ENCODE assay signal across 18 cellular contexts in genomic region chr5:72147601-72148000, GRCh38.
"Had no signal": no experiment of that assay in that cellular context is flagged by ENCODE, and none has a peak within 500 bp of the region (broad histone marks: within the 10 kb centered on the region; RNA-seq: fewer than 3 reads in every experiment).

No MANE protein-coding gene starts in this region.

- ATAC-seq: activated T-helper 17 cell treated with anti-CD3 and anti-CD28 coated beads, Interleukin-2, amount 50 U/mL, for 72 hours; foreskin keratinocyte; naive thymus-derived CD4-positive, alpha-beta T cell; right lobe of liver had no signal

- H3K4me3 ChIP-seq: adrenal gland, hepatocyte, left ventricle myocardium inferior, right lobe of liver, skin epidermis, stomach had no signal

- H3K9me3 ChIP-seq: adrenal gland, left ventricle myocardium inferior, right lobe of liver, stomach had no signal

- H3K27me3 ChIP-seq: adrenal gland, foreskin keratinocyte, hepatocyte, right lobe of liver, stomach had no signal

- H3K4me1 Mint-ChIP-seq: activated T-helper 17 cell treated with anti-CD3 and anti-CD28 coated beads, Interleukin-2, amount 50 U/mL, for 72 hours; naive thymus-derived CD4-positive, alpha-beta T cell had no signal

- H3K36me3 ChIP-seq: adrenal gland, right lobe of liver, stomach had no signal

- H3K27ac Mint-ChIP-seq: activated naive CD8-positive, alpha-beta T cell; activated T-helper 17 cell treated with anti-CD3 and anti-CD28 coated beads, Interleukin-2, amount 50 U/mL, for 72 hours; naive thymus-derived CD4-positive, alpha-beta T cell; type B pancreatic cell had no signal

- H3K27me3 Mint-ChIP-seq: type B pancreatic cell had no signal

- H3K4me1 ChIP-seq: right lobe of liver had no signal

- H3K9me3 Mint-ChIP-seq: activated T-helper 17 cell treated with anti-CD3 and anti-CD28 coated beads, Interleukin-2, amount 50 U/mL, for 72 hours; naive thymus-derived CD4-positive, alpha-beta T cell; type B pancreatic cell had no signal

- H3K27ac ChIP-seq: adrenal gland, foreskin keratinocyte, hepatocyte, left ventricle myocardium inferior, right lobe of liver, skin epidermis had no signal

- DNase-seq: activated T-cell treated with anti-CD3 and anti-CD28 coated beads, Interleukin-2, amount 50 U/mL, for 1 hour; adrenal gland; cortex of kidney; foreskin keratinocyte; kidney glomerular epithelial cell; left ventricle myocardium inferior; naive thymus-derived CD4-positive, alpha-beta T cell; nucleus accumbens; posterior cingulate gyrus; right lobe of liver; stimulated activated CD4-positive, alpha-beta T cell treated with anti-CD3 and anti-CD28 coated beads, Interleukin-1b, Interleukin-23, amount 100 ng/mL, for 48 hours; stomach; T-helper 9 cell had no signal

- H3K36me3 Mint-ChIP-seq: activated naive CD8-positive, alpha-beta T cell; naive thymus-derived CD4-positive, alpha-beta T cell had no signal

- H3K4me3 Mint-ChIP-seq: activated naive CD8-positive, alpha-beta T cell; activated T-helper 17 cell treated with anti-CD3 and anti-CD28 coated beads, Interleukin-2, amount 50 U/mL, for 72 hours; naive thymus-derived CD4-positive, alpha-beta T cell; type B pancreatic cell had no signal
